In genomic region chr4:16418814-16419213, GRCh38 we compare ENCODE assay signal across 17 cellular contexts.
DNase-seq lines count a peak whose midpoint lies in the region; TF ChIP-seq lines count a peak whose summit lies in the region.
"Had no signal": no experiment of that assay in that cellular context is flagged by ENCODE, and none has a peak within 500 bp of the region (broad histone marks: within the 10 kb centered on the region; RNA-seq: fewer than 3 reads in every experiment).

No MANE protein-coding gene starts in this region.

- H3K36me3 ChIP-seq in brain microvascular endothelial cell (replicated peaks) = no peaks in the 10 kb centered on the region
- H3K36me3 ChIP-seq in urinary bladder (ENCODE audit: insufficient read depth) = no peaks in the 10 kb centered on the region
- H3K36me3 ChIP-seq: heart left ventricle had no signal

- H3K4me1 ChIP-seq in urinary bladder (ENCODE audit: insufficient read depth) = no peaks in the 10 kb centered on the region

- H3K4me3 ChIP-seq in brain microvascular endothelial cell (ENCODE audit: low read depth, low read length) (no peak overlapping the region), urinary bladder (ENCODE audit: low read depth, low read length) (no peak overlapping the region)
- H3K4me3 ChIP-seq: heart left ventricle had no signal

- no peak overlapping the region for H3K27ac ChIP-seq in brain microvascular endothelial cell
- H3K27ac ChIP-seq in urinary bladder (ENCODE audit: low read depth) = peak overlapping the region; percentile 38
- H3K27ac ChIP-seq: 22Rv1, heart left ventricle had no signal

- DNase-seq in DMS 273 (lab: John Stamatoyannopoulos, UW; ENCODE audit: unreplicated experiment) (peak; percentile 1), DMS 273 treated with DMSO at 0.1 percent for 48 hours (lab: John Stamatoyannopoulos, UW) (no peak), brain microvascular endothelial cell (peak; percentile 36), glomerular endothelial cell (ENCODE audit: extremely low read depth, low read depth, low spot score) (peak; percentile 93), ACHN (no peak), GM03348 (ENCODE audit: low spot score) (no peak), COR-L47 (lab: John Stamatoyannopoulos, UW) (no peak)
- DNase-seq: activated CD4-positive, alpha-beta T cell treated with anti-CD3 and anti-CD28 coated beads, Interleukin-2, amount 10 ng/mL, durations not matched to agents 7 days and 5 days; CD4-positive, alpha-beta T cell; GDM1; NCI-H1105 treated with DMSO at 0.1 percent for 48 hours; NCI-H524 treated with DMSO at 0.1 percent for 48 hours; RPMI8226; stimulated activated CD4-positive, alpha-beta T cell treated with anti-CD3 and anti-CD28 coated beads, Interleukin-4, amount 100 ng/mL, for 24 hours had no signal

- in situ Hi-C loops in brain microvascular endothelial cell (cut with HindIII; ENCODE audit: low pct_ligation_motif_present, low sequenced_read_pairs) = no loop called here
- in situ Hi-C loops in ACHN (cut with HindIII; ENCODE audit: low pct_ligation_motif_present, low pct_unique_long_range_greater_than_20kb, low sequenced_read_pairs) = no loop called here

- no peak for TF ChIP-seq CTCF in brain microvascular endothelial cell (IDR thresholded peaks at IDR 0.05; ENCODE audit: low read depth, low read length, missing control alignments)

- no peaks in the 10 kb centered on the region for H3K27me3 ChIP-seq in brain microvascular endothelial cell (replicated peaks)
- H3K27me3 ChIP-seq: heart left ventricle had no signal

Comparison
In these comparisons a context has a peak if more than half of its experiments do, and no peak if none do; other contexts are left out.
1. DNase-seq: peak in DMS 273 (single experiment), brain microvascular endothelial cell (single experiment) and glomerular endothelial cell (single experiment); none in DMS 273 treated with DMSO at 0.1 percent for 48 hours (single experiment), ACHN (single experiment), GM03348 (single experiment) and COR-L47 (single experiment).